Comparison of ENCODE assay signal across 1 cellular context in the genomic region with DNA sequence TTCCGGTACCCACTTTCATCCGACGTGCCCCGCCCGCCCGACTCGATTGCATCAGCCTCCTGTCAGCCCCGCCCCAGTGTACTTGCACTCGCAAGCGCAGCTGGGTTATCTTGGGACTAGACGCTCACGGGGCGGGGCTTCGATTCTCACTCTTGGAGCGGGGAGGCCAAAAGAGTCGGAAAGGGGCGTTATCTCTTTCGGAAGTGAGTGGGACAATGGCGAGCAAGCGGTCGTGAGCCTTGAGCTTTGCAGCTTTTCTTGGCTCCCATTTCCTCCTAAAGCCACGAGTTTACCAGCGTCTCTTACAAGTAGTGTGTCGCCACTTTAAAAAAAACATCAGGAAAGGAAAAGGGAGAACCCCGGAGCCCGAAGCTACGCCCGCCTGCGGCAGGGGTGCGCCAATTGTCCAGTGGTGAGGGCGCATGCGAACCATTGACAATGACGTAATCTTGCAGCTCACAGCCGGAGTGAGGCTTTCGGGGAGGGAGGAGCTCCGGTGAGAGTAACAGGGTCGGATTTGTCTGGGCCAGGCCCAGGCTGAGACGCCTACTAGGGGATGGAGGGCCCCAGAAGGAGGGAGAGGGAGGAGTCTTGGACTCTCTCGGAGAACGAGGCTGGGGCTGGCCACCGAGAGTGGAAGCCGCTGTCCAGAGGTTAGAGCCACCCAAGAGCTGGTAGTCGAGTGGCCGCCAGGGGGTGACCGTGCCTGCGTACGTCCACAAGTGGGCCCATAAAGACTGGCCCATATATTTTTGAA.
TF ChIP-seq lines count a peak whose summit lies in the region.

No MANE protein-coding gene starts in this region.

TF ChIP-seq in SK-N-SH, 30 proteins besides CTCF, POLR2A, EP300 and RAD21 (continued from another document):
- TF ChIP-seq USF2 (IDR thresholded peaks at IDR 0.05; ENCODE audit: borderline replicate concordance, low read depth, low read length): no peak
- TF ChIP-seq, protein P1, sequence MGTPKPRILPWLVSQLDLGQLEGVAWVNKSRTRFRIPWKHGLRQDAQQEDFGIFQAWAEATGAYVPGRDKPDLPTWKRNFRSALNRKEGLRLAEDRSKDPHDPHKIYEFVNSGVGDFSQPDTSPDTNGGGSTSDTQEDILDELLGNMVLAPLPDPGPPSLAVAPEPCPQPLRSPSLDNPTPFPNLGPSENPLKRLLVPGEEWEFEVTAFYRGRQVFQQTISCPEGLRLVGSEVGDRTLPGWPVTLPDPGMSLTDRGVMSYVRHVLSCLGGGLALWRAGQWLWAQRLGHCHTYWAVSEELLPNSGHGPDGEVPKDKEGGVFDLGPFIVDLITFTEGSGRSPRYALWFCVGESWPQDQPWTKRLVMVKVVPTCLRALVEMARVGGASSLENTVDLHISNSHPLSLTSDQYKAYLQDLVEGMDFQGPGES (IDR thresholded peaks at IDR 0.05; ENCODE audit: low read depth, low read length): no peak
- TF ChIP-seq MEF2A (IDR thresholded peaks at IDR 0.05; ENCODE audit: borderline replicate concordance, low read depth): no peak
- TF ChIP-seq, protein P2, sequence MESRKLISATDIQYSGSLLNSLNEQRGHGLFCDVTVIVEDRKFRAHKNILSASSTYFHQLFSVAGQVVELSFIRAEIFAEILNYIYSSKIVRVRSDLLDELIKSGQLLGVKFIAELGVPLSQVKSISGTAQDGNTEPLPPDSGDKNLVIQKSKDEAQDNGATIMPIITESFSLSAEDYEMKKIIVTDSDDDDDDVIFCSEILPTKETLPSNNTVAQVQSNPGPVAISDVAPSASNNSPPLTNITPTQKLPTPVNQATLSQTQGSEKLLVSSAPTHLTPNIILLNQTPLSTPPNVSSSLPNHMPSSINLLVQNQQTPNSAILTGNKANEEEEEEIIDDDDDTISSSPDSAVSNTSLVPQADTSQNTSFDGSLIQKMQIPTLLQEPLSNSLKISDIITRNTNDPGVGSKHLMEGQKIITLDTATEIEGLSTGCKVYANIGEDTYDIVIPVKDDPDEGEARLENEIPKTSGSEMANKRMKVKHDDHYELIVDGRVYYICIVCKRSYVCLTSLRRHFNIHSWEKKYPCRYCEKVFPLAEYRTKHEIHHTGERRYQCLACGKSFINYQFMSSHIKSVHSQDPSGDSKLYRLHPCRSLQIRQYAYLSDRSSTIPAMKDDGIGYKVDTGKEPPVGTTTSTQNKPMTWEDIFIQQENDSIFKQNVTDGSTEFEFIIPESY (IDR thresholded peaks at IDR 0.05; ENCODE audit: borderline replicate concordance, low read depth): no peak
